8 cellular contexts compared by ENCODE assay signal in genomic region chr16:67246081-67246944, GRCh38. TPM values are rescaled to one million over a fixed set of nuclear protein-coding genes. Genes with fewer than 3 reads are reported as not detected.
DNase-seq lines count a peak whose midpoint lies in the region; ATAC-seq and TF ChIP-seq lines count a peak whose summit lies in the region.

No MANE protein-coding gene starts in this region.

- H3K27ac ChIP-seq in CD8-positive, alpha-beta T cell (ENCODE audit: low read depth, low read length), result peak overlapping the region; percentile 44
- H3K27ac ChIP-seq in right atrium auricular region, result peak overlapping the region; percentile 94 to 95
- H3K27ac ChIP-seq in prostate gland, result peak overlapping the region; percentile 83 to 86

- no peaks in the 10 kb centered on the region for H3K27me3 Mint-ChIP-seq in CD8-positive, alpha-beta T cell (ENCODE audit: low read depth)

- H3K36me3 Mint-ChIP-seq in CD8-positive, alpha-beta T cell, result no peaks in the 10 kb centered on the region

- no peaks in the 10 kb centered on the region for H3K27me3 ChIP-seq in CD8-positive, alpha-beta T cell (ENCODE audit: insufficient read depth, low read length)
- H3K27me3 ChIP-seq in right atrium auricular region (no peaks in the 10 kb centered on the region), prostate gland (replicated peaks; ENCODE audit: insufficient read depth) (peaks cover 4% of the 10 kb centered on the region)

- peak overlapping the region; percentile 82 for H3K27ac Mint-ChIP-seq in CD8-positive, alpha-beta T cell

- CTCF ChIA-PET in CD8-positive, alpha-beta T cell (lab: Charles Lee), result interaction anchor here (1.0 to 1.5 kb wide), 4 partner anchors 12 to 1425 kb away, joined by 3 to 7 read pairs (median 4); no protein-coding TSS in a partner anchor

- peak in 6 of 7 experiments; percentile 34 to 62 (median 46) for DNase-seq in CD8-positive, alpha-beta T cell
- DNase-seq in KBM-7, result peak; percentile 90
- DNase-seq in anterior cingulate cortex (lab: John Stamatoyannopoulos, UW), result peak in 38 of 58 donors; percentile 18 to 79 (median 54)
- peak; percentile 78 for DNase-seq in right atrium auricular region (ENCODE audit: low spot score)
- peak; percentile 89 for DNase-seq in prostate gland (ENCODE audit: low spot score)
- no peak for DNase-seq in NCI-H1092 treated with DMSO at 0.1 percent for 48 hours (lab: John Stamatoyannopoulos, UW)

- POLR2A ChIA-PET in CD8-positive, alpha-beta T cell (lab: Charles Lee), result interaction anchor here (1.4 to 5.3 kb wide), 2 partner anchors 11 to 19 kb away, joined by 3 to 35 read pairs; partner anchors contain the start of gene TMEM208

- under 1% methylated on average over 53 of the region's 61 CpGs for WGBS in prostate gland

- TF ChIP-seq POLR2A in prostate gland (IDR thresholded peaks at IDR 0.05), result peak; percentile 70

- H3K4me3 ChIP-seq in CD8-positive, alpha-beta T cell (ENCODE audit: low read depth, low read length), result peak overlapping the region; percentile 92
- H3K4me3 ChIP-seq in right atrium auricular region, result peak overlapping the region; percentile 83 to 94
- peak overlapping the region; percentile 61 to 70 for H3K4me3 ChIP-seq in prostate gland

- ATAC-seq in CD8-positive, alpha-beta T cell, result peak; percentile 4
- ATAC-seq in GM19397 (IDR thresholded peaks at IDR 0.05; ENCODE audit: unreplicated experiment), result peak; percentile 25
- peak; percentile 69 for ATAC-seq in SK-N-SH treated with all-trans-retinoic acid at 6 μM for 48 hours

- no peaks in the 10 kb centered on the region for H3K9me3 ChIP-seq in CD8-positive, alpha-beta T cell (ENCODE audit: low read length)
- H3K9me3 ChIP-seq in right atrium auricular region, result no peaks in the 10 kb centered on the region
- H3K9me3 ChIP-seq in prostate gland, result no peaks in the 10 kb centered on the region

- H3K4me1 ChIP-seq in CD8-positive, alpha-beta T cell (ENCODE audit: insufficient read depth, low read length), result peaks cover 47% of the 10 kb centered on the region
- peaks cover 0 to 73% of the 10 kb centered on the region in 2 donors for H3K4me1 ChIP-seq in right atrium auricular region
- peaks cover 13% of the 10 kb centered on the region for H3K4me1 ChIP-seq in prostate gland (replicated peaks)

- H3K36me3 ChIP-seq in CD8-positive, alpha-beta T cell (ENCODE audit: insufficient read depth, low read length), result no peaks in the 10 kb centered on the region
- H3K36me3 ChIP-seq in right atrium auricular region (no peaks in the 10 kb centered on the region), prostate gland (no peaks in the 10 kb centered on the region)

- TF ChIP-seq CTCF in CD8-positive, alpha-beta T cell (IDR thresholded peaks at IDR 0.05), result no peak
- TF ChIP-seq CTCF in right atrium auricular region (IDR thresholded peaks at IDR 0.05), result peak; percentile 35 to 53
- peak; percentile 2 to 53 (median 26) for TF ChIP-seq CTCF in prostate gland (IDR thresholded peaks at IDR 0.05)

- intact Hi-C loops in CD8-positive, alpha-beta T cell (cut with DNase I, micrococcal nuclease), result loop anchor here (2.0 to 10.0 kb wide), 7 partner anchors 54 to 598 kb away; partner anchors contain the start of genes ACD (in 2 of the 2), PARD6A (in 2 of the 2), C16orf86 (in 1 of the 2) and CBFB (in 1 of the 2)
- intact Hi-C loops in prostate gland (cut with DNase I), result no loop called here

- peaks cover 52% of the 10 kb centered on the region for H3K4me1 Mint-ChIP-seq in CD8-positive, alpha-beta T cell (ENCODE audit: low read depth)

- peak overlapping the region; percentile 88 for H3K4me3 Mint-ChIP-seq in CD8-positive, alpha-beta T cell

- H3K9me3 Mint-ChIP-seq in CD8-positive, alpha-beta T cell, result no peaks in the 10 kb centered on the region

- in situ Hi-C loops in KBM-7 (cut with MboI; ENCODE audit: low pct_unique_long_range_greater_than_20kb, low sequenced_read_pairs), result no loop called here

TF ChIP-seq in SK-N-SH treated with all-trans-retinoic acid at 6 μM for 48 hours, 23 proteins besides CTCF, POLR2A, EP300 and RAD21:
- TF ChIP-seq PATZ1 (CRISPR knock-in tag; IDR thresholded peaks at IDR 0.05; ENCODE audit: borderline replicate concordance) (peak; percentile 91), ZNF70 (CRISPR knock-in tag; IDR thresholded peaks at IDR 0.05) (no peak), TCF4 (CRISPR knock-in tag; IDR thresholded peaks at IDR 0.05; ENCODE audit: borderline replicate concordance) (peak; percentile 36; the same call in 1 of the 2 replicates)

RNA-seq across cellular contexts. Expression of gene FHOD1, which starts 1.0 kb away (rescaled TPM):
- total RNA-seq in CD8-positive, alpha-beta T cell, result 10 to 100 TPM; 15.2 to 18.7 TPM
- total RNA-seq in right atrium auricular region, result 10 to 100 TPM in 1 of 2 donors, 1 to 10 TPM in 1; 5.3 to 11.6 TPM
- total RNA-seq in prostate gland, result 10 to 100 TPM; 11.2 to 46.1 TPM

RNA-seq across cellular contexts. Expression of gene SLC9A5, which starts 2.5 kb away (rescaled TPM):
- total RNA-seq in CD8-positive, alpha-beta T cell, result 1 to 10 TPM; 2.0 to 2.1 TPM
- total RNA-seq in right atrium auricular region (1 to 10 TPM; 1.5 to 2.4 TPM), prostate gland (1 to 10 TPM in 1 of 2 donors, under 1 TPM in 1; 0.27 to 2.6 TPM)

RNA-seq across cellular contexts. Expression of gene TMEM208, which starts 19.4 kb away (rescaled TPM):
- 10 to 100 TPM; 37.1 to 44.7 TPM for total RNA-seq in CD8-positive, alpha-beta T cell
- total RNA-seq in right atrium auricular region, result 10 to 100 TPM; 16.9 to 27.8 TPM
- total RNA-seq in prostate gland, result 10 to 100 TPM; 39.1 to 57.1 TPM

RNA-seq across cellular contexts. Expression of gene PLEKHG4, which starts 33.0 kb away (rescaled TPM):
- 10 to 100 TPM; 11.3 to 13.7 TPM for total RNA-seq in CD8-positive, alpha-beta T cell
- total RNA-seq in right atrium auricular region (1 to 10 TPM; 1.1 to 3.9 TPM), prostate gland (10 to 100 TPM in 1 of 2 donors, 1 to 10 TPM in 1; 7.7 to 57.8 TPM)

RNA-seq across cellular contexts. Expression of gene ELMO3, which starts 47.4 kb away (rescaled TPM):
- 1 to 10 TPM; 1.3 to 1.6 TPM for total RNA-seq in CD8-positive, alpha-beta T cell
- 1 to 10 TPM in 1 of 2 donors, under 1 TPM in 1; 0.37 to 2.2 TPM for total RNA-seq in right atrium auricular region
- 10 to 100 TPM; 24.8 to 36.7 TPM for total RNA-seq in prostate gland

Comparison
In these comparisons a context has a peak if more than half of its experiments do, and no peak if none do; other contexts are left out.
1. ATAC-seq: peak in every context shown above with its lines; median percentile 69 in SK-N-SH treated with all-trans-retinoic acid at 6 μM for 48 hours; 25 in GM19397; 4 in CD8-positive, alpha-beta T cell.
2. H3K27ac ChIP-seq: peak in every context shown above with its lines; median percentile 94 in right atrium auricular region; 84 in prostate gland; 44 in CD8-positive, alpha-beta T cell.